8 cellular contexts compared by ENCODE assay signal in the genomic region with DNA sequence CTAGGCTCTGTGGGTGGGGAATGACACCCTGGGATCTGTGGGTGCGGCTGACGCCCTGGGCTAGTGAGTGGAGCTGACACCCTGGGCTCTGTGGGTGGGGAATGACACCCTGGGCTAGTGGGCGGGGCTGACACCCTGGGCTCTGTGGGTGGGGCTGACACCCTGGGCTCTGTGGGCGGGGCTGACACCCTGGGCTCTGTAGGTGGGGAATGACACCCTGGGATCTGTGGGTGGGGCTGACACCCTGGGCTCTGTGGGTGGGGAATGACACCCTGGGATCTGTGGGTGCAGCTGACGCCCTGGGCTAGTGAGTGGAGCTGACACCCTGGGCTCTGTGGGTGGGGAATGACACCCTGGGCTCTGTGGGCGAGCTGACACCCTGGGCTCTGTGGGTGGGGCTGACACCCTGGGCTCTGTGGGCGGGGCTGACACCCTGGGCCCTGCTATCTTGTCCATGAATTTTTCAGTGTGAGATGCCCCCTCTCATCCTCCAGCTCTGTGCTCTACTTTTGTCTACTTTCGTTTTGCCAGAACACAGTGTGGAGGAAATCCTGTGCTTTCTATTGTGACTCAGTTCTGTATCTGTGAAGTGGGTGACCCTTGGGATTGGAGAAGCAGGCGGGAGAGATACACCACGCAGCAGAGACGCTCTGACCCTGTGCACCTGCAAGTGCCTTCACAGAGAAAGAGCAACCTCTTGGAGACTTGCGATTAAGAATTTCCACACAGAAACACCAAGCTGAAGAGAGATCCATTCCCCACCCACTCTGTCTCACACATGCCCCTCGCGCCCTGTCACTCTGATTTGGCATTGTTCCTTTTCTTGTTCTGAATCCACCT.
DNase-seq lines count a peak whose midpoint lies in the region; ATAC-seq and TF ChIP-seq lines count a peak whose summit lies in the region.
"Not testable (repeated sequence)": the region's sequence is repeated elsewhere in the genome, so short reads cannot be mapped to it uniquely, and the experiment has no call there.

No MANE protein-coding gene starts in this region.

- not testable (repeated sequence) for H3K4me1 Mint-ChIP-seq in Caco-2 (ENCODE audit: low read depth, unreplicated experiment); activated CD8-positive, alpha-beta T cell treated with anti-CD3 and anti-CD28 coated beads, Interleukin-2, amount 10 ng/mL, durations not matched to agents 7 days and 5 days (ENCODE audit: low read depth)

- not testable (repeated sequence) for ATAC-seq in Panc1
- peak; percentile 39 for ATAC-seq in activated CD8-positive, alpha-beta T cell treated with anti-CD3 and anti-CD28 coated beads, Interleukin-2, amount 10 ng/mL, durations not matched to agents 7 days and 5 days

- not testable (repeated sequence) for H3K27me3 ChIP-seq in Caco-2 (replicated peaks; ENCODE audit: control insufficient read depth, insufficient read depth, low read length); Panc1 (ENCODE audit: control insufficient read depth, insufficient read depth, low read length); mucosa of rectum (ENCODE audit: control insufficient read depth in 2 of 2, insufficient read depth in 2 of 2, low read length in 2 of 2); stomach

- CTCF ChIA-PET in Caco-2 (lab: Charles Lee); Panc1 (lab: Charles Lee); activated CD8-positive, alpha-beta T cell treated with anti-CD3 and anti-CD28 coated beads, Interleukin-2, amount 10 ng/mL, durations not matched to agents 7 days and 5 days (lab: Charles Lee): not testable (repeated sequence)

- not testable (repeated sequence) for H3K4me3 ChIP-seq in Caco-2 (ENCODE audit: low read depth, low read length)
- H3K4me3 ChIP-seq in Panc1 (ENCODE audit: low read depth in 2 of 2, low read length in 2 of 2) (peak overlapping the region; percentile 3 to 39; a peak in 3 of 4 replicates), mucosa of rectum (ENCODE audit: low read length in 2 of 2) (peak overlapping the region; percentile 34 to 64), stomach (peak overlapping the region in 1 of 4 donors; percentile 3)

- H3K27ac ChIP-seq in Panc1 (ENCODE audit: low read length), result not testable (repeated sequence)
- H3K27ac ChIP-seq in mucosa of rectum (ENCODE audit: low read depth in 2 of 2, low read length in 2 of 2) (peak overlapping the region; percentile 14 to 65), stomach (peak overlapping the region; percentile 14 to 83 (median 60))

- DNase-seq in Caco-2; Panc1 (ENCODE audit: low read depth, low spot score); stomach: not testable (repeated sequence)
- DNase-seq in activated CD8-positive, alpha-beta T cell treated with anti-CD3 and anti-CD28 coated beads, Interleukin-2, amount 10 ng/mL, durations not matched to agents 7 days and 5 days, result peak; percentile 46
- peak; percentile 54 for DNase-seq in activated gamma-delta T cell treated with Interleukin-2 at 50 U/mL for 16 hours
- DNase-seq in effector CD4-positive, alpha-beta T cell, result peak; percentile 35
- DNase-seq in stimulated activated CD4-positive, alpha-beta T cell treated with anti-CD3 and anti-CD28 coated beads, Interleukin-4, amount 100 ng/mL, for 1 hour, result peak; percentile 13

- not testable (repeated sequence) for H3K4me1 ChIP-seq in Caco-2; Panc1 (ENCODE audit: control insufficient read depth, insufficient read depth, low read length)
- peaks cover 13 to 20% of the 10 kb centered on the region in 2 donors for H3K4me1 ChIP-seq in mucosa of rectum (ENCODE audit: control insufficient read depth in 2 of 2, insufficient read depth in 2 of 2, low read length in 2 of 2)
- peaks cover 8 to 62% (median 33%) of the 10 kb centered on the region in 4 donors for H3K4me1 ChIP-seq in stomach

- not testable (repeated sequence) for H3K36me3 Mint-ChIP-seq in Caco-2 (ENCODE audit: insufficient read depth, unreplicated experiment); activated CD8-positive, alpha-beta T cell treated with anti-CD3 and anti-CD28 coated beads, Interleukin-2, amount 10 ng/mL, durations not matched to agents 7 days and 5 days (ENCODE audit: low read depth)

- peak overlapping the region in 1 of 2 donors; percentile 15 for H3K9ac ChIP-seq in mucosa of rectum (ENCODE audit: low read depth in 1 of 2, low read length in 2 of 2)

- in situ Hi-C loops in Panc1 (cut with HindIII; ENCODE audit: low pct_unique_long_range_greater_than_20kb, low sequenced_read_pairs), result not testable (repeated sequence)

- H3K27me3 Mint-ChIP-seq in Caco-2 (ENCODE audit: insufficient read depth, unreplicated experiment); activated CD8-positive, alpha-beta T cell treated with anti-CD3 and anti-CD28 coated beads, Interleukin-2, amount 10 ng/mL, durations not matched to agents 7 days and 5 days (ENCODE audit: low read depth): not testable (repeated sequence)

- BruUV-seq in Caco-2 (replicated peaks; lab: Mats Ljungman, UMichigan); Panc1 (replicated peaks; lab: Mats Ljungman, UMichigan): not testable (repeated sequence)

- WGBS in stomach, 5 donors, result 64 to 79% (median 74%) methylated on average over 11 to 14 of the region's 14 CpGs

- H3K27ac Mint-ChIP-seq in Caco-2 (ENCODE audit: unreplicated experiment), result peak overlapping the region; percentile 64
- H3K27ac Mint-ChIP-seq in activated CD8-positive, alpha-beta T cell treated with anti-CD3 and anti-CD28 coated beads, Interleukin-2, amount 10 ng/mL, durations not matched to agents 7 days and 5 days, result peak overlapping the region; percentile 60

- TF ChIP-seq CTCF in Caco-2 (IDR thresholded peaks at IDR 0.05; ENCODE audit: insufficient read depth in 1 of 2, low read depth in 1 of 2, low read length in 1 of 2, severe bottlenecking in 1 of 2, unreplicated experiment in 1 of 2); Panc1 (IDR thresholded peaks at IDR 0.05); stomach (IDR thresholded peaks at IDR 0.05): not testable (repeated sequence)

- POLR2A ChIA-PET in Caco-2 (lab: Charles Lee); activated CD8-positive, alpha-beta T cell treated with anti-CD3 and anti-CD28 coated beads, Interleukin-2, amount 10 ng/mL, durations not matched to agents 7 days and 5 days (lab: Charles Lee): not testable (repeated sequence)
- POLR2A ChIA-PET in Panc1 (lab: Charles Lee), result interaction anchor here (0.6 kb wide), 1 partner anchor 363 kb away, joined by 5 read pairs; no protein-coding TSS in a partner anchor

- H3K36me3 ChIP-seq in Caco-2 (ENCODE audit: control insufficient read depth, insufficient read depth, low read length); Panc1 (ENCODE audit: control insufficient read depth, insufficient read depth, low read length); mucosa of rectum (ENCODE audit: control insufficient read depth in 2 of 2, insufficient read depth in 2 of 2, low read length in 2 of 2); stomach: not testable (repeated sequence)

- intact Hi-C loops in Caco-2 (cut with micrococcal nuclease; ENCODE audit: unreplicated experiment); Panc1 (cut with micrococcal nuclease; ENCODE audit: unreplicated experiment); stomach (cut with DNase I; ENCODE audit: low total_unique reads): not testable (repeated sequence)

- not testable (repeated sequence) for H3K9me3 Mint-ChIP-seq in Caco-2 (ENCODE audit: unreplicated experiment); activated CD8-positive, alpha-beta T cell treated with anti-CD3 and anti-CD28 coated beads, Interleukin-2, amount 10 ng/mL, durations not matched to agents 7 days and 5 days (ENCODE audit: insufficient read depth)

- H3K9me3 ChIP-seq in Caco-2; Panc1 (ENCODE audit: control insufficient read depth, insufficient read depth, low read depth, low read length); mucosa of rectum (ENCODE audit: control insufficient read depth in 2 of 2, low read length in 2 of 2); stomach: not testable (repeated sequence)

- not testable (repeated sequence) for TF ChIP-seq EP300 in stomach (IDR thresholded peaks at IDR 0.05)

- H3K4me3 Mint-ChIP-seq in Caco-2 (ENCODE audit: unreplicated experiment), result not testable (repeated sequence)
- H3K4me3 Mint-ChIP-seq in activated CD8-positive, alpha-beta T cell treated with anti-CD3 and anti-CD28 coated beads, Interleukin-2, amount 10 ng/mL, durations not matched to agents 7 days and 5 days, result peak overlapping the region; percentile 12

- not testable (repeated sequence) for TF ChIP-seq POLR2A in stomach (IDR thresholded peaks at IDR 0.05)
